In genomic region chr3:56976666-56977560, GRCh38 we compare ENCODE assay signal across 10 cellular contexts.
DNase-seq lines count a peak whose midpoint lies in the region; ATAC-seq, FAIRE-seq and TF ChIP-seq lines count a peak whose summit lies in the region.
"Had no signal": no experiment of that assay in that cellular context is flagged by ENCODE, and none has a peak within 500 bp of the region (broad histone marks: within the 10 kb centered on the region; RNA-seq: fewer than 3 reads in every experiment).

No MANE protein-coding gene starts in this region.

- DNase-seq in right atrium auricular region (ENCODE audit: low spot score), result peak; percentile 58
- DNase-seq in heart left ventricle, result no peak
- peak; percentile 82 for DNase-seq in SK-N-SH
- DNase-seq in hippocampal formation (lab: John Stamatoyannopoulos, UW), result peak; percentile 21 to 26
- no peak for DNase-seq in frontal cortex (ENCODE audit: low spot score in 2 of 2)
- DNase-seq in activated T-cell treated with anti-CD3 and anti-CD28 coated beads, Interleukin-2, amount 50 U/mL, for 1 hour, result no peak
- DNase-seq: activated T-cell treated with anti-CD3 and anti-CD28 coated beads, Interleukin-2, amount 50 U/mL, for 4 hours had no signal

- WGBS in heart left ventricle, 4 donors, result 78 to 82% (median 79%) methylated on average over 9 of the region's 9 CpGs
- WGBS in SK-N-SH (ENCODE audit: low lambda C conversion rate), result 52% methylated on average over 9 of the region's 9 CpGs

- peak in 1 of 2 experiments; percentile 43; a peak in 1 of 4 replicates for TF ChIP-seq EP300 in SK-N-SH (IDR thresholded peaks at IDR 0.05; ENCODE audit: borderline replicate concordance in 1 of 2, low read depth in 1 of 2, low read length in 1 of 2)

- no peak overlapping the region for H3K4me3 ChIP-seq in right atrium auricular region
- H3K4me3 ChIP-seq in heart left ventricle, result no peak overlapping the region
- no peak overlapping the region for H3K4me3 ChIP-seq in SK-N-SH (ENCODE audit: low read depth in 2 of 2, low read length in 1 of 2)
- H3K4me3 ChIP-seq: BLaER1 treated with 17β-estradiol and CSF1 and Interleukin-3, amounts not matched to agents 10 nM and 100 nM had no signal

- H2AFZ ChIP-seq in SK-N-SH (ENCODE audit: low read depth), result no peak overlapping the region

- H4K20me1 ChIP-seq in SK-N-SH (ENCODE audit: insufficient read depth), result no peaks in the 10 kb centered on the region
- H4K20me1 ChIP-seq: BLaER1 treated with 17β-estradiol and CSF1 and Interleukin-3, amounts not matched to agents 10 nM and 100 nM had no signal

- no peaks in the 10 kb centered on the region for H3K9me2 ChIP-seq in SK-N-SH

- H3K9ac ChIP-seq in SK-N-SH, result no peak overlapping the region
- H3K9ac ChIP-seq: BLaER1 treated with 17β-estradiol and CSF1 and Interleukin-3, amounts not matched to agents 10 nM and 100 nM had no signal

- peaks cover 0 to 18% of the 10 kb centered on the region in 2 donors for H3K4me1 ChIP-seq in right atrium auricular region
- H3K4me1 ChIP-seq in heart left ventricle, result peaks cover 0 to 19% (median 4%) of the 10 kb centered on the region in 12 donors
- peaks cover 6 to 35% of the 10 kb centered on the region in 2 experiments; a peak in 2 of 4 replicates for H3K4me1 ChIP-seq in SK-N-SH (ENCODE audit: control insufficient read depth in 1 of 2, insufficient read depth in 2 of 2, low read depth in 1 of 2, low read length in 1 of 2)

- H3K4me2 ChIP-seq in SK-N-SH, result no peak overlapping the region
- H3K4me2 ChIP-seq: BLaER1 treated with 17β-estradiol and CSF1 and Interleukin-3, amounts not matched to agents 10 nM and 100 nM had no signal

- intact Hi-C loops in heart left ventricle (cut with DNase I), result no loop called here

- no peaks in the 10 kb centered on the region for H3K79me2 ChIP-seq in SK-N-SH (ENCODE audit: insufficient read depth)

- TF ChIP-seq POLR2A in heart left ventricle (IDR thresholded peaks at IDR 0.05), result no peak

- H3F3A ChIP-seq in SK-N-SH (replicated peaks; ENCODE audit: insufficient read depth), result peaks cover 15% of the 10 kb centered on the region

- CTCF ChIA-PET in SK-N-SH (lab: Yijun Ruan, JAX), result interaction anchor here (1.0 to 2.6 kb wide), 7 partner anchors 11 to 275 kb away, joined by 3 to 15 read pairs (median 5); no protein-coding TSS in a partner anchor

- H3K27me3 ChIP-seq in right atrium auricular region (no peaks in the 10 kb centered on the region), heart left ventricle (no peaks in the 10 kb centered on the region), SK-N-SH (ENCODE audit: insufficient read depth) (no peaks in the 10 kb centered on the region)
- H3K27me3 ChIP-seq: BLaER1 treated with 17β-estradiol and CSF1 and Interleukin-3, amounts not matched to agents 10 nM and 100 nM had no signal

- no peak for FAIRE-seq in frontal cortex (lab: Jason Lieb, UNC)

- H3K27ac ChIP-seq in right atrium auricular region (no peak overlapping the region), heart left ventricle (no peak overlapping the region), SK-N-SH (ENCODE audit: low read depth in 2 of 2, low read length in 1 of 2) (peak overlapping the region; percentile 40 to 94; a peak in 3 of 4 replicates)
- H3K27ac ChIP-seq: BLaER1 treated with 17β-estradiol and CSF1 and Interleukin-3, amounts not matched to agents 10 nM and 100 nM had no signal

- peak; percentile 9; the same call in 1 of the 2 replicates for TF ChIP-seq RAD21 in SK-N-SH (IDR thresholded peaks at IDR 0.05; ENCODE audit: low read length)

- TF ChIP-seq CTCF in right atrium auricular region (IDR thresholded peaks at IDR 0.05) (no peak), heart left ventricle (IDR thresholded peaks at IDR 0.05) (no peak), SK-N-SH (IDR thresholded peaks at IDR 0.05) (no peak)

- POLR2A ChIA-PET in SK-N-SH (lab: Yijun Ruan, JAX), result interaction anchor here (0.7 to 1.3 kb wide), 5 partner anchors 10 to 294 kb away, joined by 3 to 4 read pairs (median 3); partner anchors contain the start of genes ARHGEF3 and TASOR

- H3K9me3 ChIP-seq in right atrium auricular region (no peaks in the 10 kb centered on the region), heart left ventricle (no peaks in the 10 kb centered on the region), SK-N-SH (no peaks in the 10 kb centered on the region)
- H3K9me3 ChIP-seq: BLaER1 treated with 17β-estradiol and CSF1 and Interleukin-3, amounts not matched to agents 10 nM and 100 nM had no signal

- ATAC-seq in heart left ventricle, result no peak
- ATAC-seq in GM21447 (IDR thresholded peaks at IDR 0.05; ENCODE audit: unreplicated experiment), result no peak
- ATAC-seq in HG03442 (IDR thresholded peaks at IDR 0.05; ENCODE audit: unreplicated experiment), result no peak
- ATAC-seq: activated T-cell treated with anti-CD3 and anti-CD28 coated beads, Interleukin-2, amount 50 U/mL, for 4 hours had no signal

- H3K36me3 ChIP-seq in right atrium auricular region, result no peaks in the 10 kb centered on the region
- no peaks in the 10 kb centered on the region for H3K36me3 ChIP-seq in heart left ventricle
- no peaks in the 10 kb centered on the region for H3K36me3 ChIP-seq in SK-N-SH (replicated peaks in 1 of 2; ENCODE audit: control insufficient read depth in 1 of 2, insufficient read depth in 2 of 2, low read length in 1 of 2)
- H3K36me3 ChIP-seq: BLaER1 treated with 17β-estradiol and CSF1 and Interleukin-3, amounts not matched to agents 10 nM and 100 nM had no signal

TF ChIP-seq in SK-N-SH, 30 proteins besides CTCF, POLR2A, EP300 and RAD21 (continues in another document):
- TF ChIP-seq EZH2phosphoT487 (IDR thresholded peaks at IDR 0.05; ENCODE audit: borderline replicate concordance, low read depth), result no peak
- peak; percentile 17 for TF ChIP-seq CHD2 (IDR thresholded peaks at IDR 0.05; ENCODE audit: low read length, partially characterized antibody)
- no peak for TF ChIP-seq USF2 (IDR thresholded peaks at IDR 0.05; ENCODE audit: borderline replicate concordance, low read depth, low read length)
- TF ChIP-seq FOSL2 (IDR thresholded peaks at IDR 0.05; ENCODE audit: borderline replicate concordance, low read depth), result no peak
- TF ChIP-seq ELF1 (IDR thresholded peaks at IDR 0.05), result no peak
- no peak for TF ChIP-seq RFX5 (IDR thresholded peaks at IDR 0.05; ENCODE audit: low read length)
- 0 out of 2 replicates have a peak, but pooled peaks have one; percentile 24 for TF ChIP-seq POLR2AphosphoS5 (IDR thresholded peaks at IDR 0.05; ENCODE audit: low read depth, low read length)
- no peak for TF ChIP-seq TEAD4 (IDR thresholded peaks at IDR 0.05; ENCODE audit: borderline replicate concordance, insufficient read depth)
- TF ChIP-seq SMC3 (IDR thresholded peaks at IDR 0.05; ENCODE audit: low read depth, low read length), result no peak
- TF ChIP-seq RXRA (IDR thresholded peaks at IDR 0.05; ENCODE audit: borderline replicate concordance, low read depth), result no peak
- TF ChIP-seq MXI1 (IDR thresholded peaks at IDR 0.05; ENCODE audit: low read depth, low read length), result peak; percentile 71; the same call in 1 of the 2 replicates
- no peak for TF ChIP-seq TAF1 (IDR thresholded peaks at IDR 0.05; ENCODE audit: borderline replicate concordance, low read depth, low read length)
- TF ChIP-seq, protein P1, sequence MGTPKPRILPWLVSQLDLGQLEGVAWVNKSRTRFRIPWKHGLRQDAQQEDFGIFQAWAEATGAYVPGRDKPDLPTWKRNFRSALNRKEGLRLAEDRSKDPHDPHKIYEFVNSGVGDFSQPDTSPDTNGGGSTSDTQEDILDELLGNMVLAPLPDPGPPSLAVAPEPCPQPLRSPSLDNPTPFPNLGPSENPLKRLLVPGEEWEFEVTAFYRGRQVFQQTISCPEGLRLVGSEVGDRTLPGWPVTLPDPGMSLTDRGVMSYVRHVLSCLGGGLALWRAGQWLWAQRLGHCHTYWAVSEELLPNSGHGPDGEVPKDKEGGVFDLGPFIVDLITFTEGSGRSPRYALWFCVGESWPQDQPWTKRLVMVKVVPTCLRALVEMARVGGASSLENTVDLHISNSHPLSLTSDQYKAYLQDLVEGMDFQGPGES (IDR thresholded peaks at IDR 0.05; ENCODE audit: low read depth, low read length), result no peak
- peak; percentile 72 for TF ChIP-seq TCF12 (IDR thresholded peaks at IDR 0.05)
- TF ChIP-seq PBX3 (IDR thresholded peaks at IDR 0.05), result no peak
- TF ChIP-seq YY1 (IDR thresholded peaks at IDR 0.05; ENCODE audit: low read depth), result no peak
- TF ChIP-seq FOXJ3 (CRISPR knock-in tag; IDR thresholded peaks at IDR 0.05), result no peak
- TF ChIP-seq FOXM1 (IDR thresholded peaks at IDR 0.05; ENCODE audit: low read depth), result no peak
- TF ChIP-seq NRF1 (IDR thresholded peaks at IDR 0.05; ENCODE audit: low read depth, low read length), result no peak
- no peak for TF ChIP-seq MAX (IDR thresholded peaks at IDR 0.05; ENCODE audit: low read depth)

Comparison
In these comparisons a context has a peak if more than half of its experiments do, and no peak if none do; other contexts are left out.
1. DNase-seq: peak in right atrium auricular region (single experiment), SK-N-SH (single experiment) and hippocampal formation (2 of 2); none in heart left ventricle (0 of 5), frontal cortex (0 of 2) and activated T-cell treated with anti-CD3 and anti-CD28 coated beads, Interleukin-2, amount 50 U/mL, for 1 hour (single experiment).
2. H3K27ac ChIP-seq: peak in SK-N-SH (2 of 2); none in right atrium auricular region (0 of 2) and heart left ventricle (0 of 12).